Comparison of ENCODE assay signal across 29 cellular contexts in genomic region chr7:46218461-46219202, GRCh38.
"Had no signal": no experiment of that assay in that cellular context is flagged by ENCODE, and none has a peak within 500 bp of the region (broad histone marks: within the 10 kb centered on the region; RNA-seq: fewer than 3 reads in every experiment).

No MANE protein-coding gene starts in this region.

- H3K27me3 Mint-ChIP-seq: activated CD4-positive, alpha-beta T cell treated with anti-CD3 and anti-CD28 coated beads, Interleukin-2, amount 10 ng/mL, durations not matched to agents 7 days and 5 days; activated CD8-positive, alpha-beta memory T cell treated with anti-CD3 and anti-CD28 coated beads, Interleukin-2, amount 10 ng/mL, durations not matched to agents 7 days and 5 days; activated CD8-positive, alpha-beta T cell treated with anti-CD3 and anti-CD28 coated beads for 36 hours; central memory CD8-positive, alpha-beta T cell; effector memory CD8-positive, alpha-beta T cell had no signal

- H3K4me3 Mint-ChIP-seq: activated CD4-positive, alpha-beta T cell treated with anti-CD3 and anti-CD28 coated beads, Interleukin-2, amount 10 ng/mL, durations not matched to agents 7 days and 5 days; activated CD8-positive, alpha-beta memory T cell treated with anti-CD3 and anti-CD28 coated beads, Interleukin-2, amount 10 ng/mL, durations not matched to agents 7 days and 5 days; activated CD8-positive, alpha-beta T cell treated with anti-CD3 and anti-CD28 coated beads for 36 hours; activated T-helper 1 cell treated with anti-CD3 and anti-CD28 coated beads, Interleukin-12 subunit alpha, Interleukin-12 subunit beta, Interleukin-2, Interleukin-4 antibody, amounts not matched to agents 30 ng/mL and 10 ng/mL and 1 ng/mL, durations not matched to agents 14 hours and 24 hours and 36 hours; central memory CD8-positive, alpha-beta T cell; effector memory CD8-positive, alpha-beta T cell; immature natural killer cell; naive thymus-derived CD4-positive, alpha-beta T cell; stimulated activated effector memory CD8-positive, alpha-beta T cell treated with anti-CD3 and anti-CD28 coated beads, Interleukin-12 subunit alpha, Interleukin-12 subunit beta, amount 100 ng/mL, for 72 hours; T-cell; T-helper 2 cell treated with Interferon-gamma antibody and Interleukin-4, amounts not matched to agents 5 μg/mL and 100 μg/mL, for 36 hours had no signal

- H3K4me1 ChIP-seq: adrenal gland, ascending aorta, prostate gland, uterus had no signal

- DNase-seq: activated CD4-positive, alpha-beta T cell treated with anti-CD3 and anti-CD28 coated beads, Interleukin-2, amount 10 ng/mL, durations not matched to agents 7 days and 5 days; activated CD4-positive, CD25-positive, alpha-beta regulatory T cell treated with anti-CD3 and anti-CD28 coated beads, Interleukin-2, amount 50 U/mL, for 72 hours; activated CD8-positive, alpha-beta memory T cell treated with anti-CD3 and anti-CD28 coated beads, Interleukin-2, amount 10 ng/mL, durations not matched to agents 7 days and 5 days; activated CD8-positive, alpha-beta T cell treated with anti-CD3 and anti-CD28 coated beads for 36 hours; activated gamma-delta T cell treated with Interleukin-2 at 50 U/mL for 16 hours; adrenal gland; brain microvascular endothelial cell; dorsolateral prefrontal cortex; effector memory CD8-positive, alpha-beta T cell; immature natural killer cell; naive thymus-derived CD4-positive, alpha-beta T cell; ovary; right cardiac atrium; stimulated activated CD4-positive, alpha-beta T cell treated with anti-CD3 and anti-CD28 coated beads, Interleukin-1b, Interleukin-23, amount 100 ng/mL, for 48 hours; stomach; T-cell; uterus had no signal

- H3K36me3 ChIP-seq: adrenal gland, ascending aorta, brain microvascular endothelial cell, ovary, prostate gland, stomach, suprapubic skin, tibial nerve, uterus had no signal

- H3K9me3 ChIP-seq: adrenal gland, ascending aorta, ovary, prostate gland, stomach, suprapubic skin, tibial nerve, uterus had no signal

- H3K9me3 Mint-ChIP-seq: activated CD4-positive, alpha-beta T cell treated with anti-CD3 and anti-CD28 coated beads, Interleukin-2, amount 10 ng/mL, durations not matched to agents 7 days and 5 days; activated CD8-positive, alpha-beta T cell treated with anti-CD3 and anti-CD28 coated beads for 36 hours had no signal

- H3K27ac Mint-ChIP-seq: activated CD4-positive, alpha-beta T cell treated with anti-CD3 and anti-CD28 coated beads, Interleukin-2, amount 10 ng/mL, durations not matched to agents 7 days and 5 days; activated CD8-positive, alpha-beta memory T cell treated with anti-CD3 and anti-CD28 coated beads, Interleukin-2, amount 10 ng/mL, durations not matched to agents 7 days and 5 days; activated CD8-positive, alpha-beta T cell treated with anti-CD3 and anti-CD28 coated beads for 36 hours; activated naive CD4-positive, alpha-beta T cell treated with anti-CD3 and anti-CD28 coated beads, Interleukin-2, amount 50 U/mL, for 72 hours; activated T-helper 1 cell treated with anti-CD3 and anti-CD28 coated beads, Interleukin-12 subunit alpha, Interleukin-12 subunit beta, Interleukin-2, Interleukin-4 antibody, amounts not matched to agents 30 ng/mL and 10 ng/mL and 1 ng/mL, durations not matched to agents 14 hours and 24 hours and 36 hours; effector memory CD8-positive, alpha-beta T cell; immature natural killer cell; naive thymus-derived CD4-positive, alpha-beta T cell; stimulated activated effector memory CD8-positive, alpha-beta T cell treated with anti-CD3 and anti-CD28 coated beads, Interleukin-12 subunit alpha, Interleukin-12 subunit beta, amount 100 ng/mL, for 72 hours; T-cell; T-helper 2 cell treated with Interferon-gamma antibody and Interleukin-4, amounts not matched to agents 5 μg/mL and 100 μg/mL, for 36 hours had no signal

- H3K4me3 ChIP-seq: adrenal gland, ascending aorta, dorsolateral prefrontal cortex, ovary, prostate gland, stomach, suprapubic skin, tibial nerve, uterus had no signal

- H3K4me1 Mint-ChIP-seq: activated CD4-positive, alpha-beta T cell treated with anti-CD3 and anti-CD28 coated beads, Interleukin-2, amount 10 ng/mL, durations not matched to agents 7 days and 5 days; activated CD8-positive, alpha-beta memory T cell treated with anti-CD3 and anti-CD28 coated beads, Interleukin-2, amount 10 ng/mL, durations not matched to agents 7 days and 5 days; central memory CD8-positive, alpha-beta T cell; immature natural killer cell; naive thymus-derived CD4-positive, alpha-beta T cell; stimulated activated effector memory CD8-positive, alpha-beta T cell treated with anti-CD3 and anti-CD28 coated beads, Interleukin-12 subunit alpha, Interleukin-12 subunit beta, amount 100 ng/mL, for 72 hours; T-cell had no signal

- H3K27ac ChIP-seq: adrenal gland, ascending aorta, brain microvascular endothelial cell, dorsolateral prefrontal cortex, ovary, prostate gland, stomach, suprapubic skin, tibial nerve, uterus, VCaP had no signal

- H3K27me3 ChIP-seq: adrenal gland, ascending aorta, brain microvascular endothelial cell, ovary, stomach, suprapubic skin, tibial nerve, uterus had no signal

- H3K36me3 Mint-ChIP-seq: activated CD8-positive, alpha-beta memory T cell treated with anti-CD3 and anti-CD28 coated beads, Interleukin-2, amount 10 ng/mL, durations not matched to agents 7 days and 5 days; immature natural killer cell; naive thymus-derived CD4-positive, alpha-beta T cell; stimulated activated effector memory CD8-positive, alpha-beta T cell treated with anti-CD3 and anti-CD28 coated beads, Interleukin-12 subunit alpha, Interleukin-12 subunit beta, amount 100 ng/mL, for 72 hours; T-cell had no signal

- ATAC-seq: activated CD8-positive, alpha-beta memory T cell treated with anti-CD3 and anti-CD28 coated beads, Interleukin-2, amount 10 ng/mL, durations not matched to agents 7 days and 5 days; activated CD8-positive, alpha-beta T cell treated with anti-CD3 and anti-CD28 coated beads for 36 hours; activated naive CD4-positive, alpha-beta T cell treated with anti-CD3 and anti-CD28 coated beads, Interleukin-2, amount 50 U/mL, for 72 hours; effector memory CD8-positive, alpha-beta T cell; esophagus mucosa; left lobe of liver; naive thymus-derived CD4-positive, alpha-beta T cell; stimulated activated effector memory CD8-positive, alpha-beta T cell treated with anti-CD3 and anti-CD28 coated beads, Interleukin-12 subunit alpha, Interleukin-12 subunit beta, amount 100 ng/mL, for 72 hours; T-cell had no signal
